ENCODE assay signal across 1 cellular context in the genomic region with DNA sequence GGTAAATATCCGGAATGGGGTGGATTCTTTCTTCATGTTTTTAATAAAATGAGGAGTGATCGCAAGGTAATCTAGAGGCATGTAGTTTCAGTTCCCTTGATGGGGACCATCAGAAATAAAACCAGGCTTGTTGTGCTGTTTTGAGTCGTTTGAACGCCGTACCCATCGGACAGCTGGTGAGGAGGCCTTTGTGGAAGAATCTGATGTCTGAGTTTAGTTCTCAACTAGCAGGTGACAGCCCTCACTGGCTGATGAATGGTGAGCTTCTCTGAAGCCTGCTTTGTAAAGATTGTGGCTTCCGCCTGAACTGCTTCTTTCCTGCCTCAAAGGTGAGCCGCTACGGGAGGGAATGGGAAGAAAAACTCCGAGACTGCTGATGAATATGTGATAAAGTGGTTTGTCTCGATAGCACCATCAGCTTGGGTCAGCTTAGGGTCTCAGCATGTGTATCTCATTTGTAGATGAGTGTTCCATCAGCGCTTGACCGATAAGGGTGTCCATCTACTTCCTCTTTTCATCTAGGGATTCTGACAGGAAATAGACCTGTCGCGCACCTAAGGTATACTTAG.
A peak's percentile ranks its signal among the peaks of the same experiment; 100 is the strongest.
TF ChIP-seq lines count a peak whose summit lies in the region.

No MANE protein-coding gene starts in this region.

TF ChIP-seq in GM12878, 131 proteins besides CTCF, POLR2A, EP300 and RAD21 (continued from another document):
- TF ChIP-seq MXI1 (IDR thresholded peaks at IDR 0.05; ENCODE audit: low read depth, low read length) (peak; percentile 59), LARP7 (IDR thresholded peaks at IDR 0.05) (no peak), MYC (IDR thresholded peaks at IDR 0.05; ENCODE audit: insufficient read depth, insufficient read length, insufficient replicate concordance, low read length, severe bottlenecking) (no peak), MTA3 (IDR thresholded peaks at IDR 0.05; ENCODE audit: borderline replicate concordance, low read length) (0 out of 2 replicates have a peak, but pooled peaks have one; percentile 34), CHD2 (IDR thresholded peaks at IDR 0.05; ENCODE audit: borderline replicate concordance, low read depth, low read length) (0 out of 2 replicates have a peak, but pooled peaks have one; percentile 28)
- TF ChIP-seq, protein P1, sequence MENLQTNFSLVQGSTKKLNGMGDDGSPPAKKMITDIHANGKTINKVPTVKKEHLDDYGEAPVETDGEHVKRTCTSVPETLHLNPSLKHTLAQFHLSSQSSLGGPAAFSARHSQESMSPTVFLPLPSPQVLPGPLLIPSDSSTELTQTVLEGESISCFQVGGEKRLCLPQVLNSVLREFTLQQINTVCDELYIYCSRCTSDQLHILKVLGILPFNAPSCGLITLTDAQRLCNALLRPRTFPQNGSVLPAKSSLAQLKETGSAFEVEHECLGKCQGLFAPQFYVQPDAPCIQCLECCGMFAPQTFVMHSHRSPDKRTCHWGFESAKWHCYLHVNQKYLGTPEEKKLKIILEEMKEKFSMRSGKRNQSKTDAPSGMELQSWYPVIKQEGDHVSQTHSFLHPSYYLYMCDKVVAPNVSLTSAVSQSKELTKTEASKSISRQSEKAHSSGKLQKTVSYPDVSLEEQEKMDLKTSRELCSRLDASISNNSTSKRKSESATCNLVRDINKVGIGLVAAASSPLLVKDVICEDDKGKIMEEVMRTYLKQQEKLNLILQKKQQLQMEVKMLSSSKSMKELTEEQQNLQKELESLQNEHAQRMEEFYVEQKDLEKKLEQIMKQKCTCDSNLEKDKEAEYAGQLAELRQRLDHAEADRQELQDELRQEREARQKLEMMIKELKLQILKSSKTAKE (IDR thresholded peaks at IDR 0.05; ENCODE audit: low read depth, poor library complexity, severe bottlenecking), result no peak
TF ChIP-seq in GM12878: peak in this region for 9.
